In the genomic region with DNA sequence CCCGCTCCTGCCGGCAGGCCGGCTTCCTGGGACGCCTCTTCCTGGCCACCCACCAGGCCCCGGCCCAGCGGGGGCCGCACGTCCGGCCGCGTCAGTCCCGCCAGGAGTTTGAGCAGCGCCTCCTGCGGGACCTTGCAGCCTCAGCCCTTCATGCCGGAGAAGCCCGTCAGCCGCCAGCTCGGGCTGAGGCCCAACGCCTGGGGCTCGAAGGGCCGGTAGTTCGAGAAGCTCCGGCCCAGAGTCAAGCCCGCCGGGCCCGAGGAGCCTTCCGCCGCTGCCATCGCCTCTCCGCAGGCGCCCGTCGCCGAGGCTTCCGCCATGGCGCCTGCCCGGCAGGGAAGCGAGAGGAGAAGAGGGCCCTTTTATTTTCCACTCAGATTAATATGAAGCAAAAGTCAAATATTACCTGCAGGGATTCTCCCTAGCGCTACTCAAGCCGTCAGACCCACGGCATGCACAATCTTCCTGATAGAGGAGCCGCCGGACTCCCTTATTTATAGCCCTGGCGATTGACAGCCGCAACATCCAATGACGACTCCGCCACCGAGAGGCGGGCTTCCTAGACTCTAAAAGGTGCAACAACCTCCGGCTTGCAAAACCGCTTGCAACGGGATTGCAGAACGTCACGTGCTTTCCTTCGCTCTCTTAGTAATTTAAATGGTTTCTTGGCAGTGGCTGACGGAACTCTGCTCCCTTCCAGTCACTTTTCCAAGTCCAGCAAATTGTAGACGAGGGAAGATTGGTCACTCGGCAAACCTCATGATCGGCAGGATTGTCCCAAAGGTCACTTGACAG, we compare ENCODE assay signal across 8 cellular contexts. TPM values are rescaled to one million over a fixed set of nuclear protein-coding genes. Genes with fewer than 3 reads are reported as not detected.
DNase-seq lines count a peak whose midpoint lies in the region; ATAC-seq and TF ChIP-seq lines count a peak whose summit lies in the region.

A gene with protein sequence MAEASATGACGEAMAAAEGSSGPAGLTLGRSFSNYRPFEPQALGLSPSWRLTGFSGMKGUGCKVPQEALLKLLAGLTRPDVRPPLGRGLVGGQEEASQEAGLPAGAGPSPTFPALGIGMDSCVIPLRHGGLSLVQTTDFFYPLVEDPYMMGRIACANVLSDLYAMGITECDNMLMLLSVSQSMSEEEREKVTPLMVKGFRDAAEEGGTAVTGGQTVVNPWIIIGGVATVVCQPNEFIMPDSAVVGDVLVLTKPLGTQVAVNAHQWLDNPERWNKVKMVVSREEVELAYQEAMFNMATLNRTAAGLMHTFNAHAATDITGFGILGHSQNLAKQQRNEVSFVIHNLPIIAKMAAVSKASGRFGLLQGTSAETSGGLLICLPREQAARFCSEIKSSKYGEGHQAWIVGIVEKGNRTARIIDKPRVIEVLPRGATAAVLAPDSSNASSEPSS (minus strand): TSS at position 467 of the 795 bp plus-strand sequence. CDS start 147 bp downstream, at position 320.

- H3K27ac Mint-ChIP-seq in nephron = peak within 1 kb of the TSS; percentile 89 to 97 (median 97)
- peak within 1 kb of the TSS; percentile 93 for H3K27ac Mint-ChIP-seq in stimulated activated naive CD8-positive, alpha-beta T cell treated with anti-CD3 and anti-CD28 coated beads, Interleukin-15, Interleukin-2, amounts not matched to agents 100 ng/mL and 50 ng/mL, for 24 hours

- H3K27ac ChIP-seq in RWPE2 (ENCODE audit: poor library complexity, severe bottlenecking) = peak within 1 kb of the TSS; percentile 38

- peaks cover 30% of the 10 kb centered on the region for H3K36me3 Mint-ChIP-seq in nephron (ENCODE audit: low read depth)
- peaks cover 23% of the 10 kb centered on the region for H3K36me3 Mint-ChIP-seq in stimulated activated naive CD8-positive, alpha-beta T cell treated with anti-CD3 and anti-CD28 coated beads, Interleukin-15, Interleukin-2, amounts not matched to agents 100 ng/mL and 50 ng/mL, for 24 hours (ENCODE audit: low read depth)

- peaks cover 5% of the 10 kb centered on the region for H3K9me3 Mint-ChIP-seq in nephron
- H3K9me3 Mint-ChIP-seq in stimulated activated naive CD8-positive, alpha-beta T cell treated with anti-CD3 and anti-CD28 coated beads, Interleukin-15, Interleukin-2, amounts not matched to agents 100 ng/mL and 50 ng/mL, for 24 hours = no peaks in the 10 kb centered on the region

- peak; percentile 83 for ATAC-seq in GM21825 (IDR thresholded peaks at IDR 0.05; ENCODE audit: unreplicated experiment)
- peak; percentile 94 for ATAC-seq in RWPE2 (ENCODE audit: low read depth)

- peaks cover 17% of the 10 kb centered on the region for H3K4me1 Mint-ChIP-seq in nephron
- peaks cover 42% of the 10 kb centered on the region for H3K4me1 Mint-ChIP-seq in stimulated activated naive CD8-positive, alpha-beta T cell treated with anti-CD3 and anti-CD28 coated beads, Interleukin-15, Interleukin-2, amounts not matched to agents 100 ng/mL and 50 ng/mL, for 24 hours (ENCODE audit: low read depth)

- H3K27me3 ChIP-seq in RWPE2 (ENCODE audit: insufficient read depth, poor library complexity, severe bottlenecking) = no peaks in the 10 kb centered on the region

- H3K4me3 ChIP-seq in RWPE2 (ENCODE audit: severe bottlenecking) (peak within 1 kb of the TSS; percentile 65), fibroblast of the aortic adventitia (ENCODE audit: low read depth, low read length) (peak within 1 kb of the TSS; percentile 87)

- DNase-seq in Daoy (ENCODE audit: low read depth) = peak; percentile 94
- peak; percentile 95 for DNase-seq in LoVo (ENCODE audit: low spot score)
- DNase-seq in RWPE2 (ENCODE audit: low spot score) = peak; percentile 92
- peak; percentile 89 for DNase-seq in activated T-helper 9 cell treated with anti-CD3 and anti-CD28 coated beads, Interleukin-2, amount 50 U/mL, for 16 hours (ENCODE audit: low read depth)
- peak; percentile 99 for DNase-seq in fibroblast of the aortic adventitia (ENCODE audit: low read depth)

- peaks cover 17% of the 10 kb centered on the region for H3K36me3 ChIP-seq in RWPE2 (ENCODE audit: low read depth)

- peak within 1 kb of the TSS; percentile 92 to 95 (median 94) for H3K4me3 Mint-ChIP-seq in nephron
- H3K4me3 Mint-ChIP-seq in stimulated activated naive CD8-positive, alpha-beta T cell treated with anti-CD3 and anti-CD28 coated beads, Interleukin-15, Interleukin-2, amounts not matched to agents 100 ng/mL and 50 ng/mL, for 24 hours = peak within 1 kb of the TSS; percentile 94

- peaks cover 7% of the 10 kb centered on the region for H3K27me3 Mint-ChIP-seq in nephron (ENCODE audit: low read depth)
- H3K27me3 Mint-ChIP-seq in stimulated activated naive CD8-positive, alpha-beta T cell treated with anti-CD3 and anti-CD28 coated beads, Interleukin-15, Interleukin-2, amounts not matched to agents 100 ng/mL and 50 ng/mL, for 24 hours = no peaks in the 10 kb centered on the region

- peaks cover 6% of the 10 kb centered on the region for H3K4me1 ChIP-seq in RWPE2 (ENCODE audit: insufficient read depth, poor library complexity, severe bottlenecking)

- H3K9me3 ChIP-seq in RWPE2 (ENCODE audit: severe bottlenecking) = no peaks in the 10 kb centered on the region

- peak; percentile 60 for TF ChIP-seq CTCF in RWPE2 (IDR thresholded peaks at IDR 0.05; ENCODE audit: poor library complexity, severe bottlenecking)
- TF ChIP-seq CTCF in fibroblast of the aortic adventitia (IDR thresholded peaks at IDR 0.05; ENCODE audit: insufficient read depth, low read length) = peak; percentile 49
- peak; percentile 15 to 50 (median 40) for TF ChIP-seq CTCF in nephron (IDR thresholded peaks at IDR 0.05; ENCODE audit: unreplicated experiment in 3 of 3)

RNA-seq across cellular contexts. Expression of the gene that starts here (rescaled TPM):
- total RNA-seq in Daoy (2014; rRNA removed; shearing (Covaris generic)) = 5.0 and 6.4 TPM in 2 replicates
- total RNA-seq in fibroblast of the aortic adventitia (ENCODE audit: low replicate concordance) = 15.0 and 15.8 TPM in 2 replicates

Comparison
In these comparisons a context has a peak if more than half of its experiments do, and no peak if none do; other contexts are left out.
1. Peak in every context shown above with its lines: DNase-seq, ATAC-seq, H3K4me3 ChIP-seq and H3K27ac ChIP-seq.